Comparison of ENCODE assay signal across 8 cellular contexts in genomic region chr2:64523667-64524603, GRCh38.
DNase-seq lines count a peak whose midpoint lies in the region; ATAC-seq lines count a peak whose summit lies in the region.

AFTPH (plus strand) TSS chr2:64524328; CDS start chr2:64551475, 27,147 bp downstream.

- H3K27ac Mint-ChIP-seq in central memory CD8-positive, alpha-beta T cell (ENCODE audit: low read depth): peak within 1 kb of the TSS; percentile 94

- DNase-seq in AG08396 (ENCODE audit: low spot score) (peak; percentile 99), NCI-H446 (lab: John Stamatoyannopoulos, UW) (peak; percentile 93 to 99), iris pigment epithelial cell (ENCODE audit: low read depth) (peak; percentile 99)
- DNase-seq in activated CD4-positive, CD25-positive, alpha-beta regulatory T cell treated with anti-CD3 and anti-CD28 coated beads, Interleukin-2, amount 50 U/mL, for 16 hours (ENCODE audit: low read depth, low spot score): peak; percentile 99
- peak; percentile 95 to 98 for DNase-seq in central memory CD8-positive, alpha-beta T cell (ENCODE audit: low spot score in 2 of 2)
- DNase-seq in stimulated activated CD4-positive, alpha-beta T cell treated with anti-CD3 and anti-CD28 coated beads, Interleukin-12 subunit alpha, Interleukin-12 subunit beta, amount 100 ng/mL, for 4 hours: peak; percentile 98

- no peaks in the 10 kb centered on the region for H3K9me3 Mint-ChIP-seq in central memory CD8-positive, alpha-beta T cell

- no peaks in the 10 kb centered on the region for H3K27me3 Mint-ChIP-seq in central memory CD8-positive, alpha-beta T cell

- peak; percentile 89 for ATAC-seq in GM19023 (IDR thresholded peaks at IDR 0.05; ENCODE audit: unreplicated experiment)
- peak; percentile 88 for ATAC-seq in HG03280 (IDR thresholded peaks at IDR 0.05; ENCODE audit: unreplicated experiment)
- ATAC-seq in central memory CD8-positive, alpha-beta T cell (replicated peaks; ENCODE audit: extremely low read depth, poor library complexity, severe bottlenecking): peak; percentile 96

- peak within 1 kb of the TSS; percentile 93 for H3K4me3 Mint-ChIP-seq in central memory CD8-positive, alpha-beta T cell

- H3K36me3 Mint-ChIP-seq in central memory CD8-positive, alpha-beta T cell (ENCODE audit: insufficient read depth): peaks cover 20% of the 10 kb centered on the region

- peaks cover 25% of the 10 kb centered on the region for H3K4me1 Mint-ChIP-seq in central memory CD8-positive, alpha-beta T cell

Comparison
In these comparisons a context has a peak if more than half of its experiments do, and no peak if none do; other contexts are left out.
1. Peak in every context shown above with its lines: DNase-seq and ATAC-seq.